28 cellular contexts compared by ENCODE assay signal in genomic region chr7:78792624-78793023, GRCh38.
A peak's percentile ranks its signal among the peaks of the same experiment; 100 is the strongest.
DNase-seq lines count a peak whose midpoint lies in the region; ATAC-seq, FAIRE-seq and TF ChIP-seq lines count a peak whose summit lies in the region.
"Had no signal": no experiment of that assay in that cellular context is flagged by ENCODE, and none has a peak within 500 bp of the region (broad histone marks: within the 10 kb centered on the region; RNA-seq: fewer than 3 reads in every experiment).

No MANE protein-coding gene starts in this region.

- no peaks in the 10 kb centered on the region for H3K36me3 Mint-ChIP-seq in astrocyte (ENCODE audit: low read depth, unreplicated experiment)
- H3K36me3 Mint-ChIP-seq: CD14-positive monocyte; CD4-positive, alpha-beta memory T cell; CD4-positive, CD25-positive, alpha-beta regulatory T cell; CD8-positive, alpha-beta memory T cell had no signal

- H3K27me3 ChIP-seq in IMR-90 (ENCODE audit: control insufficient read depth, insufficient read depth, low read length) (no peaks in the 10 kb centered on the region), astrocyte (ENCODE audit: insufficient read depth, low read length) (no peaks in the 10 kb centered on the region)
- H3K27me3 ChIP-seq: BE2C, BLaER1 had no signal

- TF ChIP-seq CTCF in AG04449 (IDR thresholded peaks at IDR 0.05; ENCODE audit: insufficient read depth, low read length, missing control alignments) (no peak), IMR-90 (conservative IDR thresholded peaks at IDR 0.05; ENCODE audit: low read depth, low read length) (no peak), astrocyte (IDR thresholded peaks at IDR 0.05; ENCODE audit: insufficient read depth, low read depth, low read length) (no peak)

- no peak for TF ChIP-seq RAD21 in IMR-90 (IDR thresholded peaks at IDR 0.05; ENCODE audit: low read length)

- no peak overlapping the region for H2BK5ac ChIP-seq in IMR-90 (ENCODE audit: low read depth, low read length, poor library complexity, severe bottlenecking)

- no peak overlapping the region for H2BK15ac ChIP-seq in IMR-90 (ENCODE audit: low read depth, low read length)

- POLR2A ChIA-PET in AG04449 (lab: Yijun Ruan, JAX) (no interaction called here), IMR-90 (lab: Charles Lee; ENCODE audit: unreplicated experiment) (no interaction called here)

- ATAC-seq in IMR-90 (ENCODE audit: low read depth) = no peak; the same call in 1 of the 2 replicates
- no peak for ATAC-seq in GM18873 (IDR thresholded peaks at IDR 0.05; ENCODE audit: low FRiP score, unreplicated experiment)
- ATAC-seq: A549, GM12878 had no signal

- no peak overlapping the region for H4K91ac ChIP-seq in IMR-90 (ENCODE audit: insufficient read depth, low read depth, low read length)

- DNase-seq in AG04449 (ENCODE audit: low read depth, low spot score) (peak; percentile 12), IMR-90 (peak; percentile 2), astrocyte (ENCODE audit: low read depth) (no peak), iris pigment epithelial cell (ENCODE audit: low read depth) (peak; percentile 17), glomerular visceral epithelial cell (ENCODE audit: extremely low spot score) (no peak)
- no peak for DNase-seq in activated CD4-positive, alpha-beta T cell treated with anti-CD3 and anti-CD28 coated beads, Interleukin-2, amount 50 U/mL, for 4 hours
- DNase-seq: BE2C; C1 segment of cervical spinal cord; CD4-positive, alpha-beta memory T cell; CD4-positive, CD25-positive, alpha-beta regulatory T cell; CD8-positive, alpha-beta memory T cell; COR-L47; DMS 273 treated with DMSO at 0.1 percent for 48 hours; DMS153; DMS53; DMS79; DND-41; EL; GDM1 had no signal

- no peak overlapping the region for H3K4me2 ChIP-seq in IMR-90 (ENCODE audit: low read depth, low read length)
- no peak overlapping the region for H3K4me2 ChIP-seq in astrocyte (ENCODE audit: low read length)
- H3K4me2 ChIP-seq: A549, BLaER1 had no signal

- no peaks in the 10 kb centered on the region for H3K79me2 ChIP-seq in astrocyte (ENCODE audit: insufficient read depth, low read length)

- no TSS peak for BruUV-seq in IMR-90 (replicated peaks; lab: Mats Ljungman, UMichigan)

- H2AK5ac ChIP-seq in IMR-90 (ENCODE audit: low read depth, low read length) = no peak overlapping the region

- no peak overlapping the region for H2AK9ac ChIP-seq in IMR-90 (replicated peaks; ENCODE audit: low read depth, low read length, poor library complexity)

- peak overlapping the region; percentile 23; the same call in 1 of the 2 replicates for H3K14ac ChIP-seq in IMR-90 (replicated peaks; ENCODE audit: low read depth, low read length)

- no peak overlapping the region; the same call in 1 of the 2 replicates for H3K56ac ChIP-seq in IMR-90 (ENCODE audit: extremely low read depth, insufficient read depth, low read length)

- no peaks in the 10 kb centered on the region for H3K79me1 ChIP-seq in IMR-90 (ENCODE audit: low read depth in 1 of 2, low read length in 2 of 2)

- H3K18ac ChIP-seq in IMR-90 (ENCODE audit: low read depth, low read length) = no peak overlapping the region

- peaks cover 2% of the 10 kb centered on the region for H3K4me1 Mint-ChIP-seq in astrocyte (ENCODE audit: low read depth, unreplicated experiment)
- H3K4me1 Mint-ChIP-seq: CD14-positive monocyte; CD4-positive, alpha-beta memory T cell; CD4-positive, CD25-positive, alpha-beta regulatory T cell; CD8-positive, alpha-beta memory T cell had no signal

- H3K36me3 ChIP-seq in IMR-90 (ENCODE audit: control insufficient read depth, insufficient read depth, low read length) (no peaks in the 10 kb centered on the region), astrocyte (ENCODE audit: insufficient read depth, low read length) (no peaks in the 10 kb centered on the region)
- H3K36me3 ChIP-seq: BE2C, BLaER1 had no signal

- no peak overlapping the region for H3K4me3 Mint-ChIP-seq in astrocyte (ENCODE audit: unreplicated experiment)
- H3K4me3 Mint-ChIP-seq: CD14-positive monocyte; CD4-positive, alpha-beta memory T cell; CD4-positive, CD25-positive, alpha-beta regulatory T cell; CD8-positive, alpha-beta memory T cell had no signal

- intact Hi-C loops in IMR-90 (cut with micrococcal nuclease) = no loop called here

- H3K9me1 ChIP-seq in IMR-90 (ENCODE audit: insufficient read depth, low read length) = no peaks in the 10 kb centered on the region

- dilution Hi-C loops in IMR-90 (cut with HindIII; ENCODE audit: low sequenced_read_pairs, unreplicated experiment) = no loop called here

- H3K27me3 Mint-ChIP-seq in astrocyte (ENCODE audit: low read depth, unreplicated experiment) = no peaks in the 10 kb centered on the region
- H3K27me3 Mint-ChIP-seq: CD4-positive, alpha-beta memory T cell; CD4-positive, CD25-positive, alpha-beta regulatory T cell; CD8-positive, alpha-beta memory T cell had no signal

- H4K20me1 ChIP-seq in IMR-90 (ENCODE audit: insufficient read depth, low read length) = no peaks in the 10 kb centered on the region
- no peaks in the 10 kb centered on the region for H4K20me1 ChIP-seq in astrocyte (ENCODE audit: insufficient read depth, low read length)
- H4K20me1 ChIP-seq: BLaER1 had no signal

- no peak overlapping the region for H4K5ac ChIP-seq in IMR-90 (ENCODE audit: low read depth, low read length)

- H3K27ac Mint-ChIP-seq in astrocyte (ENCODE audit: unreplicated experiment) = no peak overlapping the region
- H3K27ac Mint-ChIP-seq: CD14-positive monocyte; CD4-positive, alpha-beta memory T cell; CD4-positive, CD25-positive, alpha-beta regulatory T cell; CD8-positive, alpha-beta memory T cell had no signal

- in situ Hi-C loops in IMR-90 (cut with MboI; ENCODE audit: low sequenced_read_pairs) = no loop called here

- H3K4ac ChIP-seq in IMR-90 (ENCODE audit: low read depth, low read length) = no peak overlapping the region

- H3K9me3 ChIP-seq in IMR-90 (ENCODE audit: control insufficient read depth, insufficient read depth, low read length) (no peaks in the 10 kb centered on the region), astrocyte (ENCODE audit: insufficient read depth, low read depth, low read length) (no peaks in the 10 kb centered on the region)
- H3K9me3 ChIP-seq: A549, BE2C, BLaER1 had no signal

- no peak overlapping the region for H2BK20ac ChIP-seq in IMR-90 (ENCODE audit: low read depth, low read length)

- H3K23ac ChIP-seq in IMR-90 (ENCODE audit: low read depth, low read length) = no peak overlapping the region

- TF ChIP-seq POLR2A in IMR-90 (IDR thresholded peaks at IDR 0.05; ENCODE audit: low read depth, low read length) = no peak

- H2BK120ac ChIP-seq in IMR-90 (ENCODE audit: low read depth, low read length) = no peak overlapping the region

- peak; percentile 23 for FAIRE-seq in astrocyte (lab: Jason Lieb, UNC)
- FAIRE-seq: A549, GM12878, GM12892, GM18507, GM19239 had no signal

- H3K4me1 ChIP-seq in IMR-90 (ENCODE audit: control insufficient read depth, insufficient read depth, low read length) (no peaks in the 10 kb centered on the region), astrocyte (ENCODE audit: insufficient read depth, low read length) (no peaks in the 10 kb centered on the region)
- H3K4me1 ChIP-seq: A549, BE2C, BLaER1 had no signal

- H3K9me3 Mint-ChIP-seq in astrocyte (ENCODE audit: unreplicated experiment) = peaks cover 7% of the 10 kb centered on the region

- CTCF ChIA-PET in AG04449 (lab: Yijun Ruan, JAX) = no interaction called here
- CTCF ChIA-PET in IMR-90 (lab: Yijun Ruan, JAX) = no interaction called here

- no peak overlapping the region for H4K8ac ChIP-seq in IMR-90 (ENCODE audit: low read depth in 2 of 2, low read length in 2 of 2)

- H3K27ac ChIP-seq in IMR-90 (ENCODE audit: insufficient read depth, low read length) (no peak overlapping the region), astrocyte (ENCODE audit: low read depth, low read length) (no peak overlapping the region)
- H3K27ac ChIP-seq: 22Rv1, A549, BLaER1 had no signal

- WGBS in IMR-90 (ENCODE audit: extremely low coverage in 2 of 2, insufficient read length in 1 of 2), 2 experiments = no CpG with 5 or more reads among the region's 3 CpGs

- H3K9ac ChIP-seq in IMR-90 (ENCODE audit: low read depth, low read length) (no peak overlapping the region), astrocyte (ENCODE audit: low read length) (no peak overlapping the region)
- H3K9ac ChIP-seq: BLaER1 had no signal

- H3K4me3 ChIP-seq in AG04449 (ENCODE audit: low read depth, low read length) (no peak overlapping the region), IMR-90 (ENCODE audit: insufficient read depth, low read depth, low read length) (no peak overlapping the region), astrocyte (ENCODE audit: insufficient read depth, low read depth, low read length) (no peak overlapping the region)
- H3K4me3 ChIP-seq: A549, BLaER1, GM12878 had no signal

- H2AFZ ChIP-seq in IMR-90 (replicated peaks; ENCODE audit: low read length, poor library complexity) = no peak overlapping the region
- no peak overlapping the region for H2AFZ ChIP-seq in astrocyte (ENCODE audit: low read depth, low read length)

TF ChIP-seq in IMR-90, 13 proteins besides CTCF, POLR2A, EP300 and RAD21:
- TF ChIP-seq MAZ (IDR thresholded peaks at IDR 0.05; ENCODE audit: borderline replicate concordance, low read depth, low read length) (no peak), RFX5 (IDR thresholded peaks at IDR 0.05; ENCODE audit: low read depth, low read length) (no peak), FOS (IDR thresholded peaks at IDR 0.05; ENCODE audit: low read depth, low read length) (no peak)

Comparison
In these comparisons a context has a peak if more than half of its experiments do, and no peak if none do; other contexts are left out.
1. DNase-seq: peak in AG04449 (single experiment), IMR-90 (single experiment) and iris pigment epithelial cell (single experiment); none in astrocyte (single experiment), glomerular visceral epithelial cell (single experiment) and activated CD4-positive, alpha-beta T cell treated with anti-CD3 and anti-CD28 coated beads, Interleukin-2, amount 50 U/mL, for 4 hours (0 of 2).